In the genomic region with DNA sequence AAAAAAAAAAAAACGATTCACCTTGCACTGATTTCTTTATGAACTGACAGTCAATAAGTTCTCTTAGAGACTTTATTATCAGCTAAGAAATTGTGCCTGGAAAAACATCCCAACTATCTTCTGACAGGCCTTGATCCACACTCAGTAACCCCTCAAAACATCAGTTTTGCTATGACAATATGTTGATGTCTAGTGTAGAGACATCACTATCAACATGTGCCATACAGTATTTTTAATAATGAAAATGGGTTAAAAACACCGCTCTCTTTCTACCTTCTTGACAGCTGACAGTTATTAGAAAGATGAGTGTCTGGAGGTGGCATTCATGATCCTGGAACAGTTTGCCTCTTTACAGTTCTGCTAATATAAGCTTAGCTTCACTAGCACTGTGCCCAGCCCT, we compare ENCODE assay signal across 24 cellular contexts.
"Had no signal": no experiment of that assay in that cellular context is flagged by ENCODE, and none has a peak within 500 bp of the region (broad histone marks: within the 10 kb centered on the region; RNA-seq: fewer than 3 reads in every experiment).

No MANE protein-coding gene starts in this region.

- DNase-seq: Kasumi-1, KBM-7, MG63, MV-4-11, NCI-H1092, NCI-H1105, NCI-H1417 treated with DMSO at 0.1 percent for 48 hours, NCI-H1436 treated with DMSO at 0.1 percent for 48 hours, NCI-H187 treated with DMSO at 0.1 percent for 48 hours, NCI-H2029, NCI-H2081, NCI-H226, NCI-H510A, NCI-H526, NCI-H748 treated with DMSO at 0.1 percent for 48 hours, NCI-H82, PC-9, Right ventricle myocardium superior, RPMI8226, SHP77 treated with DMSO at 0.1 percent for 48 hours, SK-N-SH, SW 1271 had no signal

- H2AFZ ChIP-seq: PC-9 had no signal

- ATAC-seq: Panc1 had no signal

- H3K4me2 ChIP-seq: PC-9, SK-N-SH had no signal

- H3K4me1 ChIP-seq: SJSA1 had no signal

- H3K9ac ChIP-seq: SK-N-SH had no signal

- H3K4me3 ChIP-seq: MG63, PC-9, SJSA1 had no signal

- H3K36me3 ChIP-seq: MG63, SJSA1 had no signal

- H3K27ac ChIP-seq: PC-9, SJSA1 had no signal

- H3K9me2 ChIP-seq: SK-N-SH had no signal

- H3K27me3 ChIP-seq: MG63 had no signal

- H3K9me3 ChIP-seq: MG63, SJSA1, SK-N-SH had no signal
